Comparison of ENCODE assay signal across 8 cellular contexts in the genomic region with DNA sequence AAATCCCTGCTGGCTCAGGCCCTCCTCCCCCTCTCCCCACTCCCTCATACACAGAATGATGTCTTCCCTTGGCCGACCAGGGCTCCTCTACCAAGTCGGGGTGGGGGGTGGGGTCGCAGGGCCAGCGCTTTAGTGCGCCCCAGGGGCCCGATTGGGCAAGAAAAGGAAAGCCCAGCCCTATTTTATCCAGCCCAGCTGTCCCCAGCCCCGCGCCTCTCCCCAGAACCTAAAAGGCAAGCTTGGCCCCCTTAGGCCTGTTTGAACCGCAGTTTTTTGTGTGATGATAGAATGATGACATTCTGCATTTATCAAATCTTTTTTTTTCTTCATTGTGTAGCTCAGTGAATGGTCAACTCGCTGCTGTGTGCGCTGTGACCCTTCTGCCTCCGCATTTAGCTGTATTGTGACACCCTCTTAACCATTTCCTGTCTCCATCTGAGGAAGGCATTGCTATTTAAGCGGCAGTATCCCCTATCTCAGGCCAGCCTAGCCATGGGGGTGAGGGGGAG.
DNase-seq lines count a peak whose midpoint lies in the region; TF ChIP-seq lines count a peak whose summit lies in the region.

No MANE protein-coding gene starts in this region.

- H3K18ac ChIP-seq in mesendoderm (ENCODE audit: low read length), result no peak overlapping the region

- peaks cover 13% of the 10 kb centered on the region for H3K36me3 Mint-ChIP-seq in MCF 10A (ENCODE audit: insufficient read depth, unreplicated experiment)

- peaks cover 2% of the 10 kb centered on the region for H3K79me1 ChIP-seq in mesendoderm (ENCODE audit: low read length)

- H3K4me3 Mint-ChIP-seq in MCF 10A (ENCODE audit: unreplicated experiment), result peak overlapping the region; percentile 92

- H4K5ac ChIP-seq in mesendoderm (ENCODE audit: low read length), result no peak overlapping the region

- intact Hi-C loops in MCF 10A (cut with micrococcal nuclease), result loop anchor here (1.0 kb wide), 1 partner anchor 54 kb away; no protein-coding TSS in a partner anchor

- H3K27me3 ChIP-seq in BLaER1 (no peaks in the 10 kb centered on the region), HUES48 (ENCODE audit: control insufficient read depth, insufficient read depth, low read length) (peaks cover 35% of the 10 kb centered on the region), mesendoderm (ENCODE audit: insufficient read depth, low read length, poor library complexity) (no peaks in the 10 kb centered on the region)

- no peak overlapping the region for H3K23ac ChIP-seq in mesendoderm (ENCODE audit: low read length)

- DNase-seq in MCF 10A (ENCODE audit: unreplicated experiment) (no peak), mesendoderm (peak; percentile 66), germinal center (ENCODE audit: low spot score) (no peak), COLO829 (ENCODE audit: low spot score) (no peak), NCI-H345 (lab: John Stamatoyannopoulos, UW) (no peak), HUDEP-2 (lab: John Stamatoyannopoulos, UW; ENCODE audit: unreplicated experiment in 76 of 76) (no peak)

- H2BK15ac ChIP-seq in mesendoderm (replicated peaks; ENCODE audit: low read depth), result no peak overlapping the region

- H3K79me2 ChIP-seq in mesendoderm (ENCODE audit: control insufficient read depth, insufficient read depth, low read length), result peaks cover 2% of the 10 kb centered on the region

- H4K8ac ChIP-seq in mesendoderm (ENCODE audit: low read depth, low read length), result no peak overlapping the region

- H3K4me2 ChIP-seq in BLaER1, result peak overlapping the region; percentile 94
- H3K4me2 ChIP-seq in mesendoderm (ENCODE audit: low read length), result peak overlapping the region; percentile 45

- no peak overlapping the region for H2BK120ac ChIP-seq in mesendoderm (ENCODE audit: low read depth, low read length)

- TF ChIP-seq CTCF in MCF 10A (IDR thresholded peaks at IDR 0.05; ENCODE audit: unreplicated experiment), result no peak

- no peaks in the 10 kb centered on the region for H3K9me3 Mint-ChIP-seq in MCF 10A (ENCODE audit: unreplicated experiment)

- peaks cover 66% of the 10 kb centered on the region for H3K4me1 ChIP-seq in BLaER1
- H3K4me1 ChIP-seq in HUES48 (ENCODE audit: control insufficient read depth, insufficient read depth, low read length), result peaks cover 34% of the 10 kb centered on the region
- peaks cover 5% of the 10 kb centered on the region for H3K4me1 ChIP-seq in mesendoderm (ENCODE audit: control insufficient read depth, low read depth, low read length)

- H3K36me3 ChIP-seq in BLaER1, result no peaks in the 10 kb centered on the region
- H3K36me3 ChIP-seq in HUES48 (ENCODE audit: control insufficient read depth, insufficient read depth, low read length), result no peaks in the 10 kb centered on the region
- H3K36me3 ChIP-seq in mesendoderm (ENCODE audit: control insufficient read depth, insufficient read depth, low read length), result no peaks in the 10 kb centered on the region

- no TSS peak for BruUV-seq in MCF 10A (replicated peaks; lab: Mats Ljungman, UMichigan)

- H3K9me3 ChIP-seq in BLaER1, result no peaks in the 10 kb centered on the region
- no peaks in the 10 kb centered on the region for H3K9me3 ChIP-seq in HUES48 (ENCODE audit: control insufficient read depth, insufficient read depth, low read length)

- H3K9ac ChIP-seq in BLaER1 (peak overlapping the region; percentile 93), HUES48 (ENCODE audit: low read depth, low read length) (no peak overlapping the region), mesendoderm (ENCODE audit: low read length) (peak overlapping the region; percentile 68)

- H4K20me1 ChIP-seq in BLaER1, result peaks cover 45% of the 10 kb centered on the region

- peaks cover 36% of the 10 kb centered on the region for H3K4me1 Mint-ChIP-seq in MCF 10A (ENCODE audit: insufficient read depth, unreplicated experiment)

- no peaks in the 10 kb centered on the region for H3K27me3 Mint-ChIP-seq in MCF 10A (ENCODE audit: insufficient read depth, unreplicated experiment)

- H3K56ac ChIP-seq in mesendoderm (ENCODE audit: low read length), result peak overlapping the region; percentile 70

- H3K27ac ChIP-seq in BLaER1 (peak overlapping the region; percentile 93), HUES48 (ENCODE audit: low read depth, low read length) (peak overlapping the region; percentile 65), mesendoderm (ENCODE audit: low read depth, low read length) (no peak overlapping the region)

- POLR2A ChIA-PET in MCF 10A (lab: Yijun Ruan, JAX), result interaction anchor here (0.7 to 1.8 kb wide), 4 partner anchors 13 to 1991 kb away, joined by 3 to 6 read pairs (median 4); no protein-coding TSS in a partner anchor

- H3K4me3 ChIP-seq in BLaER1 (peak overlapping the region; percentile 90), HUES48 (ENCODE audit: low read depth, low read length) (peak overlapping the region; percentile 70), mesendoderm (ENCODE audit: low read length) (peak overlapping the region; percentile 24)

- H2AK5ac ChIP-seq in mesendoderm (ENCODE audit: low read length), result no peak overlapping the region

- no CpG with 5 or more reads among the region's 13 CpGs for WGBS in mesendoderm (ENCODE audit: extremely low coverage, insufficient coverage, low lambda C conversion rate)

- H3K27ac Mint-ChIP-seq in MCF 10A (ENCODE audit: low read depth, unreplicated experiment), result no peak overlapping the region

- H2BK5ac ChIP-seq in mesendoderm (ENCODE audit: low read length), result no peak overlapping the region

- no peak overlapping the region for H3K4ac ChIP-seq in mesendoderm (ENCODE audit: low read depth, low read length)

- CTCF ChIA-PET in MCF 10A (lab: Yijun Ruan, JAX), result interaction anchor here (0.6 to 1.7 kb wide), 9 partner anchors 10 to 288 kb away, joined by 3 to 5 read pairs (median 3); no protein-coding TSS in a partner anchor

Comparison
In these comparisons a context has a peak if more than half of its experiments do, and no peak if none do; other contexts are left out.
1. H3K4me3 ChIP-seq: peak in every context shown above with its lines; median percentile 90 in BLaER1; 70 in HUES48; 24 in mesendoderm.